In genomic region chr3:154718058-154718457, GRCh38 we compare ENCODE assay signal across 18 cellular contexts.
"Had no signal": no experiment of that assay in that cellular context is flagged by ENCODE, and none has a peak within 500 bp of the region (broad histone marks: within the 10 kb centered on the region; RNA-seq: fewer than 3 reads in every experiment).

No MANE protein-coding gene starts in this region.

- H3K9me3 Mint-ChIP-seq: activated CD4-positive, alpha-beta memory T cell treated with anti-CD3 and anti-CD28 coated beads for 36 hours; activated T-cell treated with anti-CD3 and anti-CD28 coated beads, Interleukin-2, amount 50 U/mL, for 4 hours; naive B cell had no signal

- H3K27ac ChIP-seq: adrenal gland, epithelial cell of prostate, heart left ventricle, parathyroid adenoma, thyroid gland had no signal

- ATAC-seq: activated CD4-positive, alpha-beta T cell treated with anti-CD3 and anti-CD28 coated beads for 36 hours; activated T-cell treated with anti-CD3 and anti-CD28 coated beads, Interleukin-2, amount 50 U/mL, for 4 hours; heart left ventricle; stimulated activated memory B cell treated with anti-CD40 and anti-IgM and Interleukin-4, amounts not matched to agents 10 μg/mL and 1 μg/mL and 100 μg/mL, for 72 hours had no signal

- H3K27ac Mint-ChIP-seq: activated CD4-positive, alpha-beta memory T cell treated with anti-CD3 and anti-CD28 coated beads for 36 hours; activated CD4-positive, alpha-beta T cell treated with anti-CD3 and anti-CD28 coated beads for 36 hours; activated naive CD4-positive, alpha-beta T cell treated with anti-CD3 and anti-CD28 coated beads, Interleukin-2, amount 50 U/mL, for 24 hours; immature natural killer cell; naive B cell; stimulated activated memory B cell treated with anti-CD40 and anti-IgM and Interleukin-4, amounts not matched to agents 10 μg/mL and 1 μg/mL and 100 μg/mL, for 72 hours had no signal

- H3K36me3 Mint-ChIP-seq: activated CD4-positive, alpha-beta memory T cell treated with anti-CD3 and anti-CD28 coated beads for 36 hours; activated naive CD4-positive, alpha-beta T cell treated with anti-CD3 and anti-CD28 coated beads, Interleukin-2, amount 50 U/mL, for 24 hours; immature natural killer cell; naive B cell; stimulated activated memory B cell treated with anti-CD40 and anti-IgM and Interleukin-4, amounts not matched to agents 10 μg/mL and 1 μg/mL and 100 μg/mL, for 72 hours had no signal

- H3K36me3 ChIP-seq: adrenal gland, heart left ventricle, thyroid gland had no signal

- H3K27me3 Mint-ChIP-seq: activated CD4-positive, alpha-beta memory T cell treated with anti-CD3 and anti-CD28 coated beads for 36 hours; activated CD4-positive, alpha-beta T cell treated with anti-CD3 and anti-CD28 coated beads for 36 hours; activated naive CD4-positive, alpha-beta T cell treated with anti-CD3 and anti-CD28 coated beads, Interleukin-2, amount 50 U/mL, for 24 hours; naive B cell; stimulated activated memory B cell treated with anti-CD40 and anti-IgM and Interleukin-4, amounts not matched to agents 10 μg/mL and 1 μg/mL and 100 μg/mL, for 72 hours had no signal

- DNase-seq: activated CD4-positive, alpha-beta memory T cell treated with anti-CD3 and anti-CD28 coated beads for 36 hours; activated CD4-positive, alpha-beta T cell treated with anti-CD3 and anti-CD28 coated beads for 36 hours; activated effector memory CD4-positive, alpha-beta T cell treated with Interleukin-2 at 50 U/mL for 16 hours; activated T-cell treated with anti-CD3 and anti-CD28 coated beads, Interleukin-2, amount 50 U/mL, for 4 hours; adrenal gland; dermis blood vessel endothelial cell; heart left ventricle; immature natural killer cell; naive B cell; retina; stimulated activated CD4-positive, alpha-beta T cell treated with anti-CD3 and anti-CD28 coated beads, Interleukin-12 subunit alpha, Interleukin-12 subunit beta, amount 100 ng/mL, for 4 hours; T-helper 9 cell; thyroid gland had no signal

- H3K4me1 ChIP-seq: adrenal gland, parathyroid adenoma, thyroid gland had no signal

- H3K9me3 ChIP-seq: adrenal gland, heart left ventricle, thyroid gland had no signal

- H3K27me3 ChIP-seq: adrenal gland, heart left ventricle, thyroid gland had no signal

- H3K4me3 ChIP-seq: adrenal gland, heart left ventricle, lung, thyroid gland had no signal

- H3K4me1 Mint-ChIP-seq: activated CD4-positive, alpha-beta T cell treated with anti-CD3 and anti-CD28 coated beads for 36 hours; activated naive CD4-positive, alpha-beta T cell treated with anti-CD3 and anti-CD28 coated beads, Interleukin-2, amount 50 U/mL, for 24 hours; immature natural killer cell; naive B cell; stimulated activated memory B cell treated with anti-CD40 and anti-IgM and Interleukin-4, amounts not matched to agents 10 μg/mL and 1 μg/mL and 100 μg/mL, for 72 hours had no signal

- H3K4me3 Mint-ChIP-seq: activated CD4-positive, alpha-beta memory T cell treated with anti-CD3 and anti-CD28 coated beads for 36 hours; activated CD4-positive, alpha-beta T cell treated with anti-CD3 and anti-CD28 coated beads for 36 hours; activated naive CD4-positive, alpha-beta T cell treated with anti-CD3 and anti-CD28 coated beads, Interleukin-2, amount 50 U/mL, for 24 hours; activated T-cell treated with anti-CD3 and anti-CD28 coated beads, Interleukin-2, amount 50 U/mL, for 4 hours; immature natural killer cell; naive B cell; stimulated activated memory B cell treated with anti-CD40 and anti-IgM and Interleukin-4, amounts not matched to agents 10 μg/mL and 1 μg/mL and 100 μg/mL, for 72 hours had no signal
